In the genomic region with DNA sequence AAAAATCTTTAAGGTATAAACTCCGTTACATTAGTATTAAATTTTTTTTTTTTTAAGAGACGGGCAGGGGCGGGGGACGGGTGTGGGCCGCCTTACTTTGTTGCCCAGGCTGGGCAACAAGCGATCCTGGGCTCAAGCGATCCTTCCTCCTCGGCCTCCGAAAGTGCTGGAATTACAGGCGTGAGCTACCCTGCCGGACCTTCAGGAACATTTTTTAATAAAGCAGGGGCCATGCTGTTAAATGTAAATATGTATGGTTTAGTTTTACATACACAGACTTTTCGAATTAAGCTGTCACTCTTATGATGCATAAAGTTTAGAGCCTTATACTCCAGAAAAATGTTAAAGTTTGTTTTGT, we compare ENCODE assay signal across 8 cellular contexts. TPM values are rescaled to one million over a fixed set of nuclear protein-coding genes. Genes with fewer than 3 reads are reported as not detected.
DNase-seq lines count a peak whose midpoint lies in the region; ATAC-seq and TF ChIP-seq lines count a peak whose summit lies in the region.

No MANE protein-coding gene starts in this region.

- peaks cover 17% of the 10 kb centered on the region for H3K36me3 Mint-ChIP-seq in activated B cell treated with CpG ODN at 0.5 μM for 24 hours (ENCODE audit: low read depth)
- peaks cover 3 to 5% of the 10 kb centered on the region in 2 donors for H3K36me3 Mint-ChIP-seq in stimulated activated naive B cell treated with anti-CD40 and anti-IgM and Interleukin-4, amounts not matched to agents 10 μg/mL and 1 μg/mL and 100 μg/mL, for 72 hours

- H3K4me3 ChIP-seq in iPS-18a (ENCODE audit: low read length): peak overlapping the region; percentile 85

- peak overlapping the region; percentile 98 for H3K4me3 Mint-ChIP-seq in activated B cell treated with CpG ODN at 0.5 μM for 24 hours
- H3K4me3 Mint-ChIP-seq in stimulated activated naive B cell treated with anti-CD40 and anti-IgM and Interleukin-4, amounts not matched to agents 10 μg/mL and 1 μg/mL and 100 μg/mL, for 72 hours: peak overlapping the region; percentile 42 to 66

- intact Hi-C loops in activated B cell treated with CpG ODN at 0.5 μM for 24 hours (cut with micrococcal nuclease): loop anchor here (5.0 kb wide), 2 partner anchors 35 to 710 kb away; a partner anchor contains a TSS

- no peak overlapping the region for H3K27ac ChIP-seq in iPS-18a (ENCODE audit: low read length)

- POLR2A ChIA-PET in activated B cell treated with CpG ODN at 0.5 μM for 24 hours (lab: Charles Lee): interaction anchor here (0.6 to 0.7 kb wide), 3 partner anchors 205 to 1331 kb away, joined by 3 to 4 read pairs (median 3); no protein-coding TSS in a partner anchor

- CTCF ChIA-PET in activated B cell treated with CpG ODN at 0.5 μM for 24 hours (lab: Charles Lee): no interaction called here

- H3K27me3 Mint-ChIP-seq in activated B cell treated with CpG ODN at 0.5 μM for 24 hours: no peaks in the 10 kb centered on the region
- H3K27me3 Mint-ChIP-seq in stimulated activated naive B cell treated with anti-CD40 and anti-IgM and Interleukin-4, amounts not matched to agents 10 μg/mL and 1 μg/mL and 100 μg/mL, for 72 hours: no peaks in the 10 kb centered on the region

- ATAC-seq in activated B cell treated with CpG ODN at 0.5 μM for 24 hours (ENCODE audit: low read depth): no peak
- ATAC-seq in stimulated activated naive B cell treated with anti-CD40 and anti-IgM and Interleukin-4, amounts not matched to agents 10 μg/mL and 1 μg/mL and 100 μg/mL, for 72 hours (replicated peaks): no peak
- ATAC-seq in HG03354 (IDR thresholded peaks at IDR 0.05; ENCODE audit: poor library complexity, severe bottlenecking, unreplicated experiment): no peak

- no peak for TF ChIP-seq CTCF in activated B cell treated with CpG ODN at 0.5 μM for 24 hours (IDR thresholded peaks at IDR 0.05)

- no peak overlapping the region for H3K27ac Mint-ChIP-seq in activated B cell treated with CpG ODN at 0.5 μM for 24 hours
- no peak overlapping the region for H3K27ac Mint-ChIP-seq in stimulated activated naive B cell treated with anti-CD40 and anti-IgM and Interleukin-4, amounts not matched to agents 10 μg/mL and 1 μg/mL and 100 μg/mL, for 72 hours

- H3K4me1 Mint-ChIP-seq in activated B cell treated with CpG ODN at 0.5 μM for 24 hours: peaks cover 57% of the 10 kb centered on the region
- H3K4me1 Mint-ChIP-seq in stimulated activated naive B cell treated with anti-CD40 and anti-IgM and Interleukin-4, amounts not matched to agents 10 μg/mL and 1 μg/mL and 100 μg/mL, for 72 hours: peaks cover 18 to 44% of the 10 kb centered on the region in 2 donors

- H3K36me3 ChIP-seq in iPS-18a (ENCODE audit: control insufficient read depth, low read depth, low read length): no peaks in the 10 kb centered on the region

- peak; percentile 36 for DNase-seq in NCI-H748 (lab: John Stamatoyannopoulos, UW; ENCODE audit: unreplicated experiment)
- no peak for DNase-seq in NCI-H748 treated with DMSO at 0.1 percent for 48 hours (lab: John Stamatoyannopoulos, UW)
- DNase-seq in activated B cell treated with CpG ODN at 0.5 μM for 24 hours: no peak
- no peak for DNase-seq in stimulated activated naive B cell treated with anti-CD40 and anti-IgM and Interleukin-4, amounts not matched to agents 10 μg/mL and 1 μg/mL and 100 μg/mL, for 72 hours
- DNase-seq in epidermal melanocyte (ENCODE audit: insufficient read length, low spot score): no peak
- DNase-seq in mucosa of gallbladder (ENCODE audit: low spot score): no peak

- peaks cover 10% of the 10 kb centered on the region for H3K4me1 ChIP-seq in iPS-18a (ENCODE audit: control insufficient read depth, low read depth, low read length)

- no peaks in the 10 kb centered on the region for H3K27me3 ChIP-seq in iPS-18a (ENCODE audit: control insufficient read depth, insufficient read depth, low read length)

- H3K9me3 ChIP-seq in iPS-18a (ENCODE audit: control insufficient read depth, low read depth, low read length): no peaks in the 10 kb centered on the region

- H3K9me3 Mint-ChIP-seq in activated B cell treated with CpG ODN at 0.5 μM for 24 hours: no peaks in the 10 kb centered on the region
- H3K9me3 Mint-ChIP-seq in stimulated activated naive B cell treated with anti-CD40 and anti-IgM and Interleukin-4, amounts not matched to agents 10 μg/mL and 1 μg/mL and 100 μg/mL, for 72 hours: no peaks in the 10 kb centered on the region

- H3K9ac ChIP-seq in iPS-18a (ENCODE audit: low read length): peak overlapping the region; percentile 86

RNA-seq across cellular contexts. Expression of a gene that starts 2.4 kb away (rescaled TPM):
- total RNA-seq in activated B cell treated with CpG ODN at 0.5 μM for 24 hours (12.9 and 13.3 TPM in 2 replicates), mucosa of gallbladder (17.0 TPM)
